ENCODE assay signal across 8 cellular contexts in genomic region chr3:51686512-51687215, GRCh38. TPM values are rescaled to one million over a fixed set of nuclear protein-coding genes. Genes with fewer than 3 reads are reported as not detected.
DNase-seq lines count a peak whose midpoint lies in the region; ATAC-seq and TF ChIP-seq lines count a peak whose summit lies in the region.

No MANE protein-coding gene starts in this region.

- H3K27ac ChIP-seq in caudate nucleus (ENCODE audit: low read depth, low read length) (peak overlapping the region; percentile 72), stomach (peak overlapping the region; percentile 39 to 75 (median 70))

- peaks cover 0 to 7% of the 10 kb centered on the region in 2 donors for H3K36me3 Mint-ChIP-seq in naive B cell

- no peaks in the 10 kb centered on the region for H3K9me3 ChIP-seq in stomach

- no peak for TF ChIP-seq EP300 in stomach (IDR thresholded peaks at IDR 0.05)

- peaks cover 20 to 90% (median 86%) of the 10 kb centered on the region in 4 donors for H3K36me3 ChIP-seq in stomach

- peak overlapping the region; percentile 50 to 93 (median 77) for H3K4me3 Mint-ChIP-seq in naive B cell

- H3K4me3 ChIP-seq in GM12865 (ENCODE audit: low read depth, low read length) (no peak overlapping the region), stomach (no peak overlapping the region)

- ATAC-seq in HG03159 (IDR thresholded peaks at IDR 0.05; ENCODE audit: unreplicated experiment) (peak; percentile 46), naive B cell (ENCODE audit: low read depth in 2 of 2) (peak; percentile 92 to 97)

- H3K4me1 ChIP-seq in stomach, result peaks cover 6 to 41% (median 26%) of the 10 kb centered on the region in 4 donors

- intact Hi-C loops in stomach (cut with DNase I; ENCODE audit: low total_unique reads), result no loop called here

- peak overlapping the region; percentile 94 to 99 (median 96) for H3K27ac Mint-ChIP-seq in naive B cell

- TF ChIP-seq CTCF in GM12865 (IDR thresholded peaks at IDR 0.05; ENCODE audit: insufficient read depth, low read depth, low read length, missing control alignments) (no peak), stomach (IDR thresholded peaks at IDR 0.05) (no peak)

- no peaks in the 10 kb centered on the region for H3K27me3 Mint-ChIP-seq in naive B cell

- no peaks in the 10 kb centered on the region for H3K27me3 ChIP-seq in stomach

- no peak for TF ChIP-seq POLR2A in stomach (IDR thresholded peaks at IDR 0.05)

- H3K9me3 Mint-ChIP-seq in naive B cell, result no peaks in the 10 kb centered on the region

- H3K4me1 Mint-ChIP-seq in naive B cell, result peaks cover 52 to 68% (median 63%) of the 10 kb centered on the region in 3 donors

- DNase-seq in GM12865 (ENCODE audit: low read depth) (peak; percentile 91), caudate nucleus (lab: John Stamatoyannopoulos, UW) (no peak), naive B cell (peak; percentile 74), stomach (peak; percentile 55), Ammon's horn (ENCODE audit: low spot score) (no peak), NCI-H1436 treated with DMSO at 0.1 percent for 48 hours (lab: John Stamatoyannopoulos, UW) (no peak)
- DNase-seq in activated CD4-positive, CD25-positive, alpha-beta regulatory T cell treated with anti-CD3 and anti-CD28 coated beads, Interleukin-2, amount 50 U/mL, for 16 hours (ENCODE audit: low read depth, low spot score), result peak; percentile 60

- 62 to 70% (median 63%) methylated on average over 10 of the region's 10 CpGs for WGBS in stomach, 5 donors

RNA-seq across cellular contexts. Expression of gene TEX264, which starts 15.6 kb away (rescaled TPM):
- polyA plus RNA-seq in naive B cell (ENCODE audit: low read depth in 6 of 6) (100 to 1,000 TPM in 2 of 6 donors, 10 to 100 TPM in 4; 69.7 to 101 (median 87.2) TPM), stomach (10 to 100 TPM; 34.5 to 60.1 (median 60.1) TPM)
- 10 to 100 TPM; 18.7 to 73.0 (median 34.3) TPM for total RNA-seq in stomach

RNA-seq across cellular contexts. Expression of gene GRM2, which starts 20.2 kb away (rescaled TPM):
- polyA plus RNA-seq in naive B cell (ENCODE audit: low read depth in 6 of 6) (under 1 TPM in 2 of 6 donors, not detected in 4; 0.07 to 0.15 TPM), stomach (under 1 TPM in 2 of 3 donors, not detected in 1; 0.06 to 0.15 TPM)
- total RNA-seq in stomach, result under 1 TPM in 2 of 5 donors, not detected in 3; 0.37 to 0.58 TPM

Comparison
In these comparisons a context has a peak if more than half of its experiments do, and no peak if none do; other contexts are left out.
1. DNase-seq: peak in GM12865 (single experiment), activated CD4-positive, CD25-positive, alpha-beta regulatory T cell treated with anti-CD3 and anti-CD28 coated beads, Interleukin-2, amount 50 U/mL, for 16 hours (single experiment), naive B cell (single experiment) and stomach (single experiment); none in caudate nucleus (0 of 61), Ammon's horn (single experiment) and NCI-H1436 treated with DMSO at 0.1 percent for 48 hours (single experiment).